Comparison of ENCODE assay signal across 11 cellular contexts in the genomic region with DNA sequence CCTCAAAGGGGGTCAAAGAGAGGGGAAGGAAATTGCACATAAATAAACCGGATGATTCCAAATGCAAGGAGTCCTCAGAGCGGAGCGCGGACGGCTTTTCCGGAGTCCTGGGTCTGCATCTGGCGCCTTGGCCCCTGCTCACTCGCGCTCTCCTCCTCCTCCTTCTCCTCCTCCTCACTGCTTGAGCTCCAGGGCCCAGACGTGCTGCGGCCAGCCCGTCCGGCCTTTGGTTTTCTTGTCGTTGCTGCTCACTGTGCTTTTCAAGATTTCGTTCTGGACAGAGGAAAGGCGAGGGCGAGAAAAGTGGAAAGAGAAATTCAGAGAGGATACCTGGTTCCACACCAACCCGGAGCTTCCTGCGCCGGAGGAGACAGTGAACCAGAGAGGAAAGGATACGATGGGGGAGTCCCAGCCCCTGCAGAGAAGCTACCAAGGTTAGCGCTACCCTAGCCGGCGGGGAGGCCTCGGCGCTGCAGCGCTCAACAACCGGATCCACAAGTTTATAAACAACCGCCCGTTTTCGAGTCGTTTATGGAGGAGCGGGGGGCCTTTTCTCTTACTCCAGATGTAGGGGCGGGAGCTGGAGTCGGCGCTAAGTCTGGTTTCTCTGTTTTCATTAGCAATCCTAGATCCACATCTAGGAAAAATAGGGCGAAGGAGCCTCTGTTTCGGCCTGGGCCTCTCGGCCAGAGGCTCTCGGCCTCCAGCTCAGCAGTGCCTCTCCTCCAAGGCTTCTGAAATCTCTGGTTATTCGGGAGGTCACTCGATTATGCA. TPM values are rescaled to one million over a fixed set of nuclear protein-coding genes. Genes with fewer than 3 reads are reported as not detected.
DNase-seq lines count a peak whose midpoint lies in the region; ATAC-seq and TF ChIP-seq lines count a peak whose summit lies in the region.
"Had no signal": no experiment of that assay in that cellular context is flagged by ENCODE, and none has a peak within 500 bp of the region (broad histone marks: within the 10 kb centered on the region; RNA-seq: fewer than 3 reads in every experiment).

No MANE protein-coding gene starts in this region.

- H3K27me3 ChIP-seq in cardiac muscle cell, result peaks cover 13% of the 10 kb centered on the region
- peaks cover 6% of the 10 kb centered on the region; the same call in 1 of the 2 replicates for H3K27me3 ChIP-seq in HAP-1 (ENCODE audit: low read depth)

- H3K4me3 Mint-ChIP-seq in IgD-negative memory B cell, result peak overlapping the region in 2 of 4 donors; percentile 17 to 76

- peak overlapping the region; percentile 89 to 91 (median 89) for H3K27ac Mint-ChIP-seq in IgD-negative memory B cell

- peaks cover 5 to 9% (median 5%) of the 10 kb centered on the region in 3 donors for H3K4me1 Mint-ChIP-seq in IgD-negative memory B cell

- H3K4me1 ChIP-seq in cardiac muscle cell (ENCODE audit: low read depth), result peaks cover 13% of the 10 kb centered on the region
- no peaks in the 10 kb centered on the region for H3K4me1 ChIP-seq in HAP-1

- peaks cover 75% of the 10 kb centered on the region for H3K27me3 Mint-ChIP-seq in IgD-negative memory B cell

- in situ Hi-C loops in HAP-1 (cut with MboI; ENCODE audit: low sequenced_read_pairs), result no loop called here

- peaks cover 38% of the 10 kb centered on the region for H3K36me3 ChIP-seq in cardiac muscle cell
- H3K36me3 ChIP-seq in HAP-1 (replicated peaks), result no peaks in the 10 kb centered on the region

- TF ChIP-seq CTCF in cardiac muscle cell (IDR thresholded peaks at IDR 0.05; ENCODE audit: low read depth, low read length), result no peak

- H3K9me3 ChIP-seq in cardiac muscle cell (ENCODE audit: low read depth) (no peaks in the 10 kb centered on the region), HAP-1 (peaks cover 4% of the 10 kb centered on the region)
- H3K9me3 ChIP-seq: psoas muscle had no signal

- ATAC-seq in HG02885 (IDR thresholded peaks at IDR 0.05; ENCODE audit: poor library complexity, unreplicated experiment) (no peak), GM19463 (IDR thresholded peaks at IDR 0.05; ENCODE audit: unreplicated experiment) (no peak)
- ATAC-seq: psoas muscle had no signal

- H3K36me3 Mint-ChIP-seq in IgD-negative memory B cell, result peaks cover 6% of the 10 kb centered on the region

- H3K4me3 ChIP-seq in cardiac muscle cell (peak overlapping the region; percentile 96), HAP-1 (no peak overlapping the region)
- H3K4me3 ChIP-seq: psoas muscle had no signal

- peak overlapping the region; percentile 98 for H3K27ac ChIP-seq in cardiac muscle cell
- H3K27ac ChIP-seq: psoas muscle had no signal

- H3K9me3 Mint-ChIP-seq in IgD-negative memory B cell, result peaks cover 2 to 34% (median 3%) of the 10 kb centered on the region in 3 donors

- DNase-seq in ELF-1 (ENCODE audit: low read depth, low spot score) (peak; percentile 79), cardiac muscle cell (ENCODE audit: low read depth in 1 of 2, low spot score in 1 of 2) (peak; percentile 55 to 73), retina (peak; percentile 83), NCI-H526 (lab: John Stamatoyannopoulos, UW) (no peak), HAP-1 (ENCODE audit: low spot score in 2 of 2) (no peak)
- DNase-seq: cerebellar nuclear complex, MM.1S, psoas muscle had no signal

RNA-seq across cellular contexts. Expression of a gene that starts 2.7 kb away (rescaled TPM):
- polyA plus RNA-seq in IgD-negative memory B cell (not detected), cardiac muscle cell (175 and 199 TPM in 2 replicates)
- total RNA-seq in cardiac muscle cell, result 352 and 607 TPM in 2 replicates

Comparison
In these comparisons a context has a peak if more than half of its experiments do, and no peak if none do; other contexts are left out.
1. DNase-seq: peak in ELF-1 (single experiment), cardiac muscle cell (2 of 2) and retina (single experiment); none in NCI-H526 (0 of 2) and HAP-1 (0 of 2).
2. RNA of a gene that starts 2.7 kb away (polyA plus RNA-seq): 175 to 199 TPM in cardiac muscle cell; not detected in IgD-negative memory B cell (single experiment); every median in the first group is over 100 times any median in the second.